19 cellular contexts compared by ENCODE assay signal in genomic region chr17:17345686-17346427, GRCh38.
"Had no signal": no experiment of that assay in that cellular context is flagged by ENCODE, and none has a peak within 500 bp of the region (broad histone marks: within the 10 kb centered on the region; RNA-seq: fewer than 3 reads in every experiment).

No MANE protein-coding gene starts in this region.

- H3K4me1 Mint-ChIP-seq: activated CD4-positive, alpha-beta memory T cell treated with anti-CD3 and anti-CD28 coated beads, Interleukin-2, amount 10 ng/mL, durations not matched to agents 7 days and 5 days had no signal

- H3K4me3 ChIP-seq: gastroesophageal sphincter, left lung, skin epidermis had no signal

- H3K27me3 Mint-ChIP-seq: activated CD4-positive, alpha-beta memory T cell treated with anti-CD3 and anti-CD28 coated beads, Interleukin-2, amount 10 ng/mL, durations not matched to agents 7 days and 5 days; dendritic cell treated with granulocyte-macrophage colony-stimulating factor and Interleukin-4, amounts not matched to agents 40 ng/mL and 50 ng/mL, for 4 days; effector memory CD8-positive, alpha-beta T cell; type B pancreatic cell had no signal

- H3K36me3 ChIP-seq: left lung, WERI-Rb-1 had no signal

- H3K27ac Mint-ChIP-seq: activated CD4-positive, alpha-beta memory T cell treated with anti-CD3 and anti-CD28 coated beads, Interleukin-2, amount 10 ng/mL, durations not matched to agents 7 days and 5 days; dendritic cell treated with granulocyte-macrophage colony-stimulating factor and Interleukin-4, amounts not matched to agents 40 ng/mL and 50 ng/mL, for 4 days; effector memory CD8-positive, alpha-beta T cell; nephron progenitor cell; T-helper 1 cell treated with Interleukin-12 subunit alpha and Interleukin-12 subunit beta and Interleukin-4 antibody, amounts not matched to agents 30 μg/mL and 1 μg/mL, for 36 hours; type B pancreatic cell had no signal

- H3K4me1 ChIP-seq: gastroesophageal sphincter, left lung, parathyroid adenoma had no signal

- H3K27ac ChIP-seq: epithelial cell of prostate, gastroesophageal sphincter, left lung, parathyroid adenoma, skin epidermis, WERI-Rb-1 had no signal

- H3K9me3 ChIP-seq: gastroesophageal sphincter, left lung had no signal

- H3K4me3 Mint-ChIP-seq: activated CD4-positive, alpha-beta memory T cell treated with anti-CD3 and anti-CD28 coated beads, Interleukin-2, amount 10 ng/mL, durations not matched to agents 7 days and 5 days; dendritic cell treated with granulocyte-macrophage colony-stimulating factor and Interleukin-4, amounts not matched to agents 40 ng/mL and 50 ng/mL, for 4 days; effector memory CD8-positive, alpha-beta T cell; nephron progenitor cell; T-helper 1 cell treated with Interleukin-12 subunit alpha and Interleukin-12 subunit beta and Interleukin-4 antibody, amounts not matched to agents 30 μg/mL and 1 μg/mL, for 36 hours; type B pancreatic cell had no signal

- H3K9me3 Mint-ChIP-seq: activated CD4-positive, alpha-beta memory T cell treated with anti-CD3 and anti-CD28 coated beads, Interleukin-2, amount 10 ng/mL, durations not matched to agents 7 days and 5 days; dendritic cell treated with granulocyte-macrophage colony-stimulating factor and Interleukin-4, amounts not matched to agents 40 ng/mL and 50 ng/mL, for 4 days; effector memory CD8-positive, alpha-beta T cell; nephron progenitor cell; T-helper 1 cell treated with Interleukin-12 subunit alpha and Interleukin-12 subunit beta and Interleukin-4 antibody, amounts not matched to agents 30 μg/mL and 1 μg/mL, for 36 hours; type B pancreatic cell had no signal

- DNase-seq: activated CD4-positive, alpha-beta memory T cell treated with anti-CD3 and anti-CD28 coated beads, Interleukin-2, amount 10 ng/mL, durations not matched to agents 7 days and 5 days; activated CD4-positive, alpha-beta T cell treated with anti-CD3 and anti-CD28 coated beads for 4 hours; activated T-cell treated with anti-CD3 and anti-CD28 coated beads, Interleukin-2, amount 50 U/mL, for 48 hours; anterior cingulate cortex; effector memory CD8-positive, alpha-beta T cell; mesendoderm; nephron progenitor cell; stimulated activated CD4-positive, alpha-beta T cell treated with anti-CD3 and anti-CD28 coated beads, Interleukin-4, amount 100 ng/mL, for 4 hours; stimulated activated CD8-positive, alpha-beta memory T cell treated with anti-CD3 and anti-CD28 coated beads, Interleukin-4, amount 100 ng/mL, for 48 hours; stimulated activated naive CD8-positive, alpha-beta T cell treated with anti-CD3 and anti-CD28 coated beads, Interleukin-15, Interleukin-2, amounts not matched to agents 100 U/mL and 50 U/mL, for 24 hours; WERI-Rb-1 had no signal

- H3K36me3 Mint-ChIP-seq: type B pancreatic cell had no signal
